Comparison of ENCODE assay signal across 8 cellular contexts in genomic region chr12:68746572-68747180, GRCh38. TPM values are rescaled to one million over a fixed set of nuclear protein-coding genes. Genes with fewer than 3 reads are reported as not detected.
DNase-seq lines count a peak whose midpoint lies in the region; ATAC-seq and TF ChIP-seq lines count a peak whose summit lies in the region.

No MANE protein-coding gene starts in this region.

- H3K4me3 Mint-ChIP-seq in T-helper 1 cell treated with Interleukin-12 subunit alpha and Interleukin-12 subunit beta and Interleukin-4 antibody, amounts not matched to agents 30 μg/mL and 1 μg/mL, for 36 hours = peak overlapping the region; percentile 92

- H3K4me3 ChIP-seq in body of pancreas = peak overlapping the region; percentile 48 to 86
- H3K4me3 ChIP-seq in iPS DF 6.9 (ENCODE audit: low read length) = peak overlapping the region; percentile 81; the same call in 1 of the 2 replicates
- peak overlapping the region; percentile 92 for H3K4me3 ChIP-seq in retinal pigment epithelial cell (ENCODE audit: low read length)

- peaks cover 18% of the 10 kb centered on the region for H3K36me3 Mint-ChIP-seq in T-helper 1 cell treated with Interleukin-12 subunit alpha and Interleukin-12 subunit beta and Interleukin-4 antibody, amounts not matched to agents 30 μg/mL and 1 μg/mL, for 36 hours (ENCODE audit: low read depth)

- H3K9me3 ChIP-seq in KOPT-K1 (ENCODE audit: insufficient read depth, low read length, poor library complexity, severe bottlenecking) = no peaks in the 10 kb centered on the region
- no peaks in the 10 kb centered on the region for H3K9me3 ChIP-seq in body of pancreas
- no peaks in the 10 kb centered on the region for H3K9me3 ChIP-seq in iPS DF 6.9 (ENCODE audit: control insufficient read depth, insufficient read depth, low read length)

- H3K27ac ChIP-seq in KOPT-K1 (ENCODE audit: low read depth, low read length, poor library complexity, severe bottlenecking) = peak overlapping the region; percentile 70
- peak overlapping the region; percentile 57 to 79 (median 66) for H3K27ac ChIP-seq in body of pancreas
- H3K27ac ChIP-seq in iPS DF 6.9 (ENCODE audit: low read length) = no peak overlapping the region

- no peaks in the 10 kb centered on the region for H3K9me3 Mint-ChIP-seq in T-helper 1 cell treated with Interleukin-12 subunit alpha and Interleukin-12 subunit beta and Interleukin-4 antibody, amounts not matched to agents 30 μg/mL and 1 μg/mL, for 36 hours

- H3K36me3 ChIP-seq in KOPT-K1 (ENCODE audit: insufficient read depth, low read length) = peaks cover 48% of the 10 kb centered on the region
- H3K36me3 ChIP-seq in body of pancreas (replicated peaks in 1 of 2; ENCODE audit: insufficient read depth in 1 of 2, low read depth in 2 of 2) = no peaks in the 10 kb centered on the region
- H3K36me3 ChIP-seq in iPS DF 6.9 (ENCODE audit: control insufficient read depth, insufficient read depth, low read length) = no peaks in the 10 kb centered on the region

- 2 to 3% methylated on average over 11 to 15 of the region's 15 CpGs for WGBS in body of pancreas, 2 donors
- no CpG with 5 or more reads among the region's 15 CpGs for WGBS in iPS DF 6.9 (ENCODE audit: insufficient coverage, insufficient read length)

- no peaks in the 10 kb centered on the region for H3K27me3 ChIP-seq in body of pancreas
- no peaks in the 10 kb centered on the region for H3K27me3 ChIP-seq in iPS DF 6.9 (ENCODE audit: control insufficient read depth, insufficient read depth, low read length)

- no peak for TF ChIP-seq POLR2A in body of pancreas (IDR thresholded peaks at IDR 0.05)

- TF ChIP-seq CTCF in body of pancreas (IDR thresholded peaks at IDR 0.05) (no peak), retinal pigment epithelial cell (conservative IDR thresholded peaks at IDR 0.05; ENCODE audit: low read depth, low read length) (no peak)

- H3K27ac Mint-ChIP-seq in T-helper 1 cell treated with Interleukin-12 subunit alpha and Interleukin-12 subunit beta and Interleukin-4 antibody, amounts not matched to agents 30 μg/mL and 1 μg/mL, for 36 hours = peak overlapping the region; percentile 90

- H3K27me3 Mint-ChIP-seq in T-helper 1 cell treated with Interleukin-12 subunit alpha and Interleukin-12 subunit beta and Interleukin-4 antibody, amounts not matched to agents 30 μg/mL and 1 μg/mL, for 36 hours (ENCODE audit: low read depth) = no peaks in the 10 kb centered on the region

- intact Hi-C loops in body of pancreas (cut with DNase I) = loop anchor here (10.0 kb wide), 1 partner anchor 68 kb away; no protein-coding TSS in a partner anchor

- DNase-seq in GM04503 (ENCODE audit: low read depth) (peak; percentile 24), GOT3 (lab: John Stamatoyannopoulos, UW) (peak; percentile 100), body of pancreas (peak; percentile 48 to 65 (median 55)), iPS DF 6.9 (ENCODE audit: low read depth, low spot score) (no peak), retinal pigment epithelial cell (ENCODE audit: low read depth) (no peak), NCI-H187 treated with DMSO at 0.1 percent for 48 hours (lab: John Stamatoyannopoulos, UW) (no peak)

- peak; percentile 60 for ATAC-seq in body of pancreas

- H3K4me1 ChIP-seq in body of pancreas (peaks cover 20% of the 10 kb centered on the region), iPS DF 6.9 (ENCODE audit: control insufficient read depth, insufficient read depth, low read length) (no peaks in the 10 kb centered on the region)

- H3K4me1 Mint-ChIP-seq in T-helper 1 cell treated with Interleukin-12 subunit alpha and Interleukin-12 subunit beta and Interleukin-4 antibody, amounts not matched to agents 30 μg/mL and 1 μg/mL, for 36 hours (ENCODE audit: low read depth) = peaks cover 40% of the 10 kb centered on the region

RNA-seq across cellular contexts. Expression of gene SLC35E3, which starts 0.7 kb away (rescaled TPM):
- 1 to 10 TPM; 2.1 to 2.6 TPM for total RNA-seq in body of pancreas

RNA-seq across cellular contexts. Expression of gene NUP107, which starts 59.9 kb away (rescaled TPM):
- 10 to 100 TPM; 29.6 to 34.9 TPM for total RNA-seq in body of pancreas

Comparison
In these comparisons a context has a peak if more than half of its experiments do, and no peak if none do; other contexts are left out.
1. DNase-seq: peak in GM04503 (single experiment), GOT3 (single experiment) and body of pancreas (4 of 4); none in iPS DF 6.9 (single experiment), retinal pigment epithelial cell (single experiment) and NCI-H187 treated with DMSO at 0.1 percent for 48 hours (single experiment).
2. Peak in every context shown above with its lines, with median percentiles within 50 percentile points of each other: H3K4me3 ChIP-seq.